In the genomic region with DNA sequence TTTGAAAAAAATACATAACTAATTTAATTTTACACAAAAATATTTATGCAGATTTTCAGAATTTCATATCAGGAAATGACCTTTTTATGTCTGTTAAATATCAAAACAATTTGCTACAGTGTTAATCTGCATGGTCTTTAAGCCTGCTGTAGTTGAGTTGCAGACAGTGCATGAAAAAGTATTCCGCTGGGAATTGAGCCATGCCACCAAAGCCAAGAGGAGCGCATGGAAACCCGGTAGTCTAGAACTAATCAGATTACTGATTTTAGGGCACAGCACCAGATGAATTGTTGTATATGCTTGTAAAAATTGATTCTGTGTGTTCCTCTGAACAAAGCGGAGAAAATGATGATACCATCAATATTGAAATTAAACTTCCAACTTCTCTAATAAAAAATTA, we compare ENCODE assay signal across 23 cellular contexts. TPM values are rescaled to one million over a fixed set of nuclear protein-coding genes. Genes with fewer than 3 reads are reported as not detected.
"Had no signal": no experiment of that assay in that cellular context is flagged by ENCODE, and none has a peak within 500 bp of the region (broad histone marks: within the 10 kb centered on the region; RNA-seq: fewer than 3 reads in every experiment).

No MANE protein-coding gene starts in this region.

- H3K9me3 ChIP-seq: left ventricle myocardium inferior, mucosa of descending colon, ovary, right atrium auricular region, right lobe of liver, tibial nerve, uterus had no signal

- H3K27ac ChIP-seq: left ventricle myocardium inferior, ovary, right atrium auricular region, right lobe of liver, tibial nerve, uterus had no signal

- H3K4me3 ChIP-seq: left ventricle myocardium inferior, lung, mucosa of descending colon, ovary, right atrium auricular region, right lobe of liver, smooth muscle cell, tibial nerve, uterus had no signal

- ATAC-seq: mucosa of descending colon; naive thymus-derived CD4-positive, alpha-beta T cell; natural killer cell treated with Interleukin-12 subunit alpha and Interleukin-12 subunit beta and Interleukin-15 and Interleukin-18, amount 100 ng/mL, for 72 hours; right lobe of liver; stimulated activated memory B cell treated with anti-CD40 and anti-IgM and Interleukin-4, amounts not matched to agents 10 μg/mL and 1 μg/mL and 100 μg/mL, for 72 hours; stimulated activated naive CD8-positive, alpha-beta T cell treated with anti-CD3 and anti-CD28 coated beads, Interleukin-15, amount 100 ng/mL, for 72 hours had no signal

- H3K4me1 ChIP-seq: left ventricle myocardium inferior, right atrium auricular region, tibial nerve, uterus had no signal

- H3K27me3 ChIP-seq: ovary, right atrium auricular region, right lobe of liver, tibial nerve, uterus had no signal

- DNase-seq: islet precursor cell; left ventricle myocardium inferior; mesendoderm; mucosa of descending colon; naive thymus-derived CD4-positive, alpha-beta T cell; ovary; right lobe of liver; stimulated activated CD4-positive, alpha-beta T cell treated with anti-CD3 and anti-CD28 coated beads, Interleukin-1b, Interleukin-23, amount 100 ng/mL, for 48 hours; stimulated activated CD4-positive, alpha-beta T cell treated with anti-CD3 and anti-CD28 coated beads, Interleukin-2, amount 100 ng/mL, for 48 hours; stimulated activated CD4-positive, alpha-beta T cell treated with anti-CD3 and anti-CD28 coated beads, Interleukin-4, amount 100 ng/mL, for 4 hours; stimulated activated CD8-positive, alpha-beta memory T cell treated with anti-CD3 and anti-CD28 coated beads, Interleukin-4, amount 100 ng/mL, for 48 hours; stimulated activated naive CD4-positive, alpha-beta T cell treated with Interleukin-2 at 50 U/mL for 16 hours; stimulated activated naive CD8-positive, alpha-beta T cell treated with anti-CD3 and anti-CD28 coated beads, Interleukin-15, amount 100 ng/mL, for 72 hours; substantia nigra; uterus had no signal

- H3K36me3 ChIP-seq: ovary, right lobe of liver, tibial nerve, uterus had no signal

RNA-seq across cellular contexts. Expression of gene LAMP5, which starts 34.3 kb away (rescaled TPM):
- total RNA-seq: left ventricle myocardium inferior; natural killer cell treated with Interleukin-12 subunit alpha and Interleukin-12 subunit beta and Interleukin-15 and Interleukin-18, amount 100 ng/mL, for 72 hours; omental fat pad; progenitor cell of endocrine pancreas; right atrium auricular region had no signal
- polyA plus RNA-seq: naive thymus-derived CD4-positive, alpha-beta T cell had no signal
